ENCODE assay signal across 1 cellular context in the genomic region with DNA sequence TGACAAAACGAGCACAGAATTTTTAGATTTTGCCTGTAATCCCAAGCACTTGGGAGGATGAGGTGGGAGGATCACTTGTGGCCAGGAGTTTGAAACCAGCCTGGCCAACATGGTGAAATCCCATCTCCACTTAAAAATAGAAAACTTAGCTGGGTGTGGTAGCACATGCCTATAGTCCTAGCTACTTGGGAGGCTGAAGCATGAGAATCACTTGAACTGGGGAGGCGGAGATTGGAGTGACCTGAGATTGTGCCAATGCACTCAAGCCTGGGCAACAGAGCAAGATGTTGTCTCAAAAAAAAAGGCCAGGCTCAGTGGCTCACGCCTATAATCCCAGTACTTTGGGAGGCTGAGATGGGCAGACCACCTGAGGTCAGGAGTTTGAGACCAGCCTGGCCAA. TPM values are rescaled to one million over a fixed set of nuclear protein-coding genes. Genes with fewer than 3 reads are reported as not detected.
"Had no signal": no experiment of that assay in that cellular context is flagged by ENCODE, and none has a peak within 500 bp of the region (broad histone marks: within the 10 kb centered on the region; RNA-seq: fewer than 3 reads in every experiment).

No MANE protein-coding gene starts in this region.

RNA-seq across cellular contexts. Expression of a gene that starts 55.4 kb away (rescaled TPM):
- total RNA-seq: RPMI7951 had no signal
